Comparison of ENCODE assay signal across 18 cellular contexts in genomic region chr20:56592817-56593216, GRCh38. TPM values are rescaled to one million over a fixed set of nuclear protein-coding genes. Genes with fewer than 3 reads are reported as not detected.
DNase-seq lines count a peak whose midpoint lies in the region; ATAC-seq and TF ChIP-seq lines count a peak whose summit lies in the region.
"Had no signal": no experiment of that assay in that cellular context is flagged by ENCODE, and none has a peak within 500 bp of the region (broad histone marks: within the 10 kb centered on the region; RNA-seq: fewer than 3 reads in every experiment).

No MANE protein-coding gene starts in this region.

- H3K27ac Mint-ChIP-seq in Caco-2 (ENCODE audit: unreplicated experiment) = peak overlapping the region; percentile 89
- no peak overlapping the region for H3K27ac Mint-ChIP-seq in stimulated activated memory B cell treated with anti-CD40 and anti-IgM and Interleukin-4, amounts not matched to agents 10 μg/mL and 1 μg/mL and 100 μg/mL, for 72 hours
- H3K27ac Mint-ChIP-seq in stimulated activated naive CD8-positive, alpha-beta T cell treated with anti-CD3 and anti-CD28 coated beads, Interleukin-15, amount 100 ng/mL, for 72 hours = no peak overlapping the region
- H3K27ac Mint-ChIP-seq: CD4-positive, CD25-positive, alpha-beta regulatory T cell had no signal

- ATAC-seq in foreskin keratinocyte = peak; percentile 29
- peak; percentile 31 for ATAC-seq in stimulated activated memory B cell treated with anti-CD40 and anti-IgM and Interleukin-4, amounts not matched to agents 10 μg/mL and 1 μg/mL and 100 μg/mL, for 72 hours
- ATAC-seq in stimulated activated naive CD8-positive, alpha-beta T cell treated with anti-CD3 and anti-CD28 coated beads, Interleukin-15, amount 100 ng/mL, for 72 hours = no peak
- ATAC-seq in mucosa of descending colon = no peak
- ATAC-seq: K562 had no signal

- no peak for DNase-seq in Caco-2
- DNase-seq in HT1080 (ENCODE audit: low read depth) = peak; percentile 16
- DNase-seq in foreskin keratinocyte = no peak
- no peak for DNase-seq in stimulated activated naive CD8-positive, alpha-beta T cell treated with anti-CD3 and anti-CD28 coated beads, Interleukin-15, amount 100 ng/mL, for 72 hours
- no peak for DNase-seq in HUDEP-2 (lab: John Stamatoyannopoulos, UW; ENCODE audit: unreplicated experiment in 76 of 76)
- no peak for DNase-seq in mucosa of descending colon
- DNase-seq: 8988T; ACHN; Calu3; CD4-positive, CD25-positive, alpha-beta regulatory T cell; DMS 273 treated with DMSO at 0.1 percent for 48 hours; DMS79 treated with DMSO at 0.1 percent for 48 hours; GF-D8; GOT3; H9 had no signal

- no peak overlapping the region for H3K27ac ChIP-seq in foreskin keratinocyte
- H3K27ac ChIP-seq: BLaER1 treated with 17β-estradiol and CSF1 and Interleukin-3, amounts not matched to agents 10 nM and 100 nM had no signal

- POLR2A ChIA-PET in Caco-2 (lab: Charles Lee) = interaction anchor here (1.5 kb wide), 1 partner anchor 13 kb away, joined by 4 read pairs; no protein-coding TSS in a partner anchor

- H3K4me1 ChIP-seq in Caco-2 (peaks cover 50% of the 10 kb centered on the region), foreskin keratinocyte (peaks cover 4% of the 10 kb centered on the region), mucosa of descending colon (ENCODE audit: low read depth) (no peaks in the 10 kb centered on the region)
- H3K4me1 ChIP-seq: BLaER1 treated with 17β-estradiol and CSF1 and Interleukin-3, amounts not matched to agents 10 nM and 100 nM had no signal

- intact Hi-C loops in Caco-2 (cut with micrococcal nuclease; ENCODE audit: unreplicated experiment) = loop anchor here (1.0 to 2.0 kb wide), 3 partner anchors 13 to 36 kb away; partner anchors contain the start of gene TFAP2C
- intact Hi-C loops in mucosa of descending colon (cut with DNase I, micrococcal nuclease) = no loop called here

- no peaks in the 10 kb centered on the region for H3K9me3 ChIP-seq in Caco-2
- H3K9me3 ChIP-seq in mucosa of descending colon = no peaks in the 10 kb centered on the region
- H3K9me3 ChIP-seq: BLaER1 treated with 17β-estradiol and CSF1 and Interleukin-3, amounts not matched to agents 10 nM and 100 nM had no signal

- peaks cover 51% of the 10 kb centered on the region for H3K4me1 Mint-ChIP-seq in Caco-2 (ENCODE audit: low read depth, unreplicated experiment)
- no peaks in the 10 kb centered on the region for H3K4me1 Mint-ChIP-seq in stimulated activated memory B cell treated with anti-CD40 and anti-IgM and Interleukin-4, amounts not matched to agents 10 μg/mL and 1 μg/mL and 100 μg/mL, for 72 hours
- no peaks in the 10 kb centered on the region for H3K4me1 Mint-ChIP-seq in stimulated activated naive CD8-positive, alpha-beta T cell treated with anti-CD3 and anti-CD28 coated beads, Interleukin-15, amount 100 ng/mL, for 72 hours
- H3K4me1 Mint-ChIP-seq: CD4-positive, CD25-positive, alpha-beta regulatory T cell had no signal

- H3K9me3 Mint-ChIP-seq in Caco-2 (ENCODE audit: unreplicated experiment) = no peaks in the 10 kb centered on the region
- H3K9me3 Mint-ChIP-seq in stimulated activated memory B cell treated with anti-CD40 and anti-IgM and Interleukin-4, amounts not matched to agents 10 μg/mL and 1 μg/mL and 100 μg/mL, for 72 hours = no peaks in the 10 kb centered on the region
- no peaks in the 10 kb centered on the region for H3K9me3 Mint-ChIP-seq in stimulated activated naive CD8-positive, alpha-beta T cell treated with anti-CD3 and anti-CD28 coated beads, Interleukin-15, amount 100 ng/mL, for 72 hours

- H3K4me3 Mint-ChIP-seq in Caco-2 (ENCODE audit: unreplicated experiment) = no peak overlapping the region
- no peak overlapping the region for H3K4me3 Mint-ChIP-seq in stimulated activated memory B cell treated with anti-CD40 and anti-IgM and Interleukin-4, amounts not matched to agents 10 μg/mL and 1 μg/mL and 100 μg/mL, for 72 hours
- H3K4me3 Mint-ChIP-seq in stimulated activated naive CD8-positive, alpha-beta T cell treated with anti-CD3 and anti-CD28 coated beads, Interleukin-15, amount 100 ng/mL, for 72 hours = no peak overlapping the region
- H3K4me3 Mint-ChIP-seq: CD4-positive, CD25-positive, alpha-beta regulatory T cell; H9 had no signal

- no peak for TF ChIP-seq CTCF in Caco-2 (IDR thresholded peaks at IDR 0.05; ENCODE audit: insufficient read depth in 1 of 2, low read depth in 1 of 2, low read length in 1 of 2, severe bottlenecking in 1 of 2, unreplicated experiment in 1 of 2)
- no peak for TF ChIP-seq CTCF in foreskin keratinocyte (conservative IDR thresholded peaks at IDR 0.05)
- TF ChIP-seq CTCF in mucosa of descending colon (IDR thresholded peaks at IDR 0.05) = no peak

- H3K36me3 Mint-ChIP-seq in Caco-2 (ENCODE audit: insufficient read depth, unreplicated experiment) = peaks cover 13% of the 10 kb centered on the region
- H3K36me3 Mint-ChIP-seq in stimulated activated memory B cell treated with anti-CD40 and anti-IgM and Interleukin-4, amounts not matched to agents 10 μg/mL and 1 μg/mL and 100 μg/mL, for 72 hours = no peaks in the 10 kb centered on the region
- H3K36me3 Mint-ChIP-seq: CD4-positive, CD25-positive, alpha-beta regulatory T cell had no signal

- no peaks in the 10 kb centered on the region for H3K27me3 ChIP-seq in Caco-2 (replicated peaks; ENCODE audit: control insufficient read depth, insufficient read depth, low read length)
- H3K27me3 ChIP-seq in foreskin keratinocyte = no peaks in the 10 kb centered on the region
- H3K27me3 ChIP-seq: BLaER1 treated with 17β-estradiol and CSF1 and Interleukin-3, amounts not matched to agents 10 nM and 100 nM had no signal

- H3K4me3 ChIP-seq in Caco-2 (ENCODE audit: low read depth, low read length) (no peak overlapping the region), mucosa of descending colon (no peak overlapping the region)
- H3K4me3 ChIP-seq: BLaER1 treated with 17β-estradiol and CSF1 and Interleukin-3, amounts not matched to agents 10 nM and 100 nM; K562 had no signal

- H3K36me3 ChIP-seq in Caco-2 (ENCODE audit: control insufficient read depth, insufficient read depth, low read length) (no peaks in the 10 kb centered on the region), mucosa of descending colon (ENCODE audit: low read depth) (no peaks in the 10 kb centered on the region)
- H3K36me3 ChIP-seq: BLaER1 treated with 17β-estradiol and CSF1 and Interleukin-3, amounts not matched to agents 10 nM and 100 nM had no signal

- no TSS peak for BruUV-seq in Caco-2 (replicated peaks; lab: Mats Ljungman, UMichigan)

- CTCF ChIA-PET in Caco-2 (lab: Charles Lee) = interaction anchor here (1.2 kb wide), 1 partner anchor 14 kb away, joined by 3 read pairs; no protein-coding TSS in a partner anchor

- H3K27me3 Mint-ChIP-seq in Caco-2 (ENCODE audit: insufficient read depth, unreplicated experiment) = no peaks in the 10 kb centered on the region
- H3K27me3 Mint-ChIP-seq in stimulated activated memory B cell treated with anti-CD40 and anti-IgM and Interleukin-4, amounts not matched to agents 10 μg/mL and 1 μg/mL and 100 μg/mL, for 72 hours = no peaks in the 10 kb centered on the region
- H3K27me3 Mint-ChIP-seq in stimulated activated naive CD8-positive, alpha-beta T cell treated with anti-CD3 and anti-CD28 coated beads, Interleukin-15, amount 100 ng/mL, for 72 hours = peaks cover 8% of the 10 kb centered on the region
- H3K27me3 Mint-ChIP-seq: CD4-positive, CD25-positive, alpha-beta regulatory T cell had no signal

RNA-seq across cellular contexts. Expression of gene TFAP2C, which starts 36.3 kb away (rescaled TPM):
- 25.3 and 27.9 TPM in 2 replicates for total RNA-seq in Caco-2 (2022)
- total RNA-seq in HT1080 (2014; rRNA removed; shearing (Covaris generic)) = 8.3 and 11.7 TPM in 2 replicates
- 8.3 and 8.4 TPM in 2 replicates for polyA plus RNA-seq in HT1080 (2015; cell fraction: cytosol; rRNA removed)
- polyA plus RNA-seq in HT1080 (2015; cell fraction: nucleus; rRNA removed) = 11.6 and 13.0 TPM in 2 replicates
- 16.3 and 16.4 TPM in 2 replicates for total RNA-seq in foreskin keratinocyte
- 7.7 and 9.3 TPM in 2 replicates for polyA plus RNA-seq in foreskin keratinocyte
- total RNA-seq in mucosa of descending colon = 10 to 100 TPM in 1 of 3 donors, under 1 TPM in 2; 0.52 to 12.4 (median 0.75) TPM
- total RNA-seq: CD4-positive, CD25-positive, alpha-beta regulatory T cell; K562 had no signal
- polyA plus RNA-seq: CD4-positive, CD25-positive, alpha-beta regulatory T cell had no signal

RNA-seq across cellular contexts. Expression of gene FAM209B, which starts 59.8 kb away (rescaled TPM):
- not detected in 2 replicates for total RNA-seq in Caco-2 (2022)
- total RNA-seq in HT1080 (2014; rRNA removed; shearing (Covaris generic)) = not detected in 2 replicates
- polyA plus RNA-seq in HT1080 (2015; cell fraction: cytosol; rRNA removed) = not detected in 2 replicates
- polyA plus RNA-seq in HT1080 (2015; cell fraction: nucleus; rRNA removed) = not detected in 2 replicates
- total RNA-seq in foreskin keratinocyte = 0.53 and 0.71 TPM in 2 replicates
- 0.40 and 0.54 TPM in 2 replicates for polyA plus RNA-seq in foreskin keratinocyte
- not detected for total RNA-seq in mucosa of descending colon
- total RNA-seq: Calu3, K562 had no signal

Comparison
In these comparisons a context has a peak if more than half of its experiments do, and no peak if none do; other contexts are left out.
1. ATAC-seq: peak in foreskin keratinocyte (single experiment) and stimulated activated memory B cell treated with anti-CD40 and anti-IgM and Interleukin-4, amounts not matched to agents 10 μg/mL and 1 μg/mL and 100 μg/mL, for 72 hours (single experiment); none in stimulated activated naive CD8-positive, alpha-beta T cell treated with anti-CD3 and anti-CD28 coated beads, Interleukin-15, amount 100 ng/mL, for 72 hours (single experiment) and mucosa of descending colon (single experiment).